Comparison of ENCODE assay signal across 17 cellular contexts in genomic region chr16:70434489-70435260, GRCh38. TPM values are rescaled to one million over a fixed set of nuclear protein-coding genes. Genes with fewer than 3 reads are reported as not detected.
DNase-seq lines count a peak whose midpoint lies in the region; ATAC-seq, FAIRE-seq and TF ChIP-seq lines count a peak whose summit lies in the region.
"Had no signal": no experiment of that assay in that cellular context is flagged by ENCODE, and none has a peak within 500 bp of the region (broad histone marks: within the 10 kb centered on the region; RNA-seq: fewer than 3 reads in every experiment).

No MANE protein-coding gene starts in this region.

- H4K12ac ChIP-seq in trophoblast cell (ENCODE audit: low read depth, low read length): no peak overlapping the region

- peaks cover 34% of the 10 kb centered on the region for H3K79me1 ChIP-seq in trophoblast cell (ENCODE audit: low read length)

- H3K4ac ChIP-seq in trophoblast cell (ENCODE audit: low read depth, low read length): peak overlapping the region; percentile 41

- H3K36me3 ChIP-seq in NT2/D1 (ENCODE audit: insufficient read depth, insufficient read length, low read length): peaks cover 27% of the 10 kb centered on the region
- peaks cover 26% of the 10 kb centered on the region for H3K36me3 ChIP-seq in endodermal cell (ENCODE audit: control insufficient read depth, insufficient read depth, low read length)
- H3K36me3 ChIP-seq in trophoblast cell (ENCODE audit: control insufficient read depth in 1 of 2, insufficient read depth in 2 of 2, low read length in 2 of 2): peaks cover 5 to 10% of the 10 kb centered on the region in 2 experiments

- H3K23ac ChIP-seq in trophoblast cell (ENCODE audit: low read length): no peak overlapping the region

- H3K4me1 Mint-ChIP-seq in endodermal cell: peaks cover 62% of the 10 kb centered on the region

- FAIRE-seq in H54 (lab: Jason Lieb, UNC): no peak
- FAIRE-seq: colon, keratinocyte had no signal

- H3K9ac ChIP-seq in NT2/D1 (ENCODE audit: insufficient read length, low read depth) (peak overlapping the region; percentile 3), endodermal cell (ENCODE audit: extremely low read depth, low read length, poor library complexity, severe bottlenecking) (no peak overlapping the region), trophoblast cell (ENCODE audit: low read length) (no peak overlapping the region)

- no peak for TF ChIP-seq POLR2A in H54 (IDR thresholded peaks at IDR 0.05; ENCODE audit: low read depth, low read length)

- no peak overlapping the region for H2BK5ac ChIP-seq in trophoblast cell (ENCODE audit: low read depth, low read length, poor library complexity)

- H3K27me3 ChIP-seq in NT2/D1 (ENCODE audit: insufficient read depth, insufficient read length) (no peaks in the 10 kb centered on the region), endodermal cell (ENCODE audit: control insufficient read depth, insufficient read depth, low read length, poor library complexity, severe bottlenecking) (no peaks in the 10 kb centered on the region), trophoblast cell (ENCODE audit: insufficient read depth, low read length) (no peaks in the 10 kb centered on the region)
- H3K27me3 ChIP-seq: heart left ventricle had no signal

- peak overlapping the region; percentile 70 for H3K27ac Mint-ChIP-seq in endodermal cell

- H3K9me3 Mint-ChIP-seq in endodermal cell: no peaks in the 10 kb centered on the region
- H3K9me3 Mint-ChIP-seq: T-cell had no signal

- WGBS in endodermal cell (ENCODE audit: insufficient coverage in 1 of 2, insufficient read length in 1 of 2), 2 experiments: 96 to 99% methylated on average over 5 to 6 of the region's 6 CpGs
- WGBS in trophoblast cell (ENCODE audit: extremely low coverage, insufficient coverage, insufficient read length): no CpG with 5 or more reads among the region's 6 CpGs

- no peak overlapping the region for H3K4me3 Mint-ChIP-seq in endodermal cell

- H3K18ac ChIP-seq in trophoblast cell (ENCODE audit: low read length): no peak overlapping the region

- H3K27ac ChIP-seq in endodermal cell (ENCODE audit: low read depth, low read length): no peak overlapping the region
- H3K27ac ChIP-seq in trophoblast cell (ENCODE audit: low read depth, low read length): no peak overlapping the region

- no peak overlapping the region for H2AK5ac ChIP-seq in trophoblast cell (ENCODE audit: low read length)

- H3K4me2 ChIP-seq in trophoblast cell (ENCODE audit: low read length): no peak overlapping the region

- no peak for DNase-seq in GM12864 (ENCODE audit: low read depth)
- no peak for DNase-seq in NT2/D1 (ENCODE audit: low read depth, low spot score)
- DNase-seq in endodermal cell: no peak
- no peak for DNase-seq in trophoblast cell
- DNase-seq in H54 (ENCODE audit: insufficient read length, low spot score): no peak
- DNase-seq in activated gamma-delta T cell treated with Interleukin-2 at 50 U/mL for 16 hours: no peak
- DNase-seq in NCI-H1092 treated with DMSO at 0.1 percent for 48 hours (lab: John Stamatoyannopoulos, UW): no peak
- DNase-seq: DMS153, heart left ventricle, NCI-H2029, NCI-H524, substantia nigra, T-cell had no signal

- H3K36me3 Mint-ChIP-seq in endodermal cell (ENCODE audit: low read depth): peaks cover 17% of the 10 kb centered on the region

- no peak overlapping the region for H4K91ac ChIP-seq in trophoblast cell (ENCODE audit: low read depth, low read length)

- H2AFZ ChIP-seq in trophoblast cell (ENCODE audit: insufficient read depth, low read length, poor library complexity): no peak overlapping the region

- H4K8ac ChIP-seq in trophoblast cell (ENCODE audit: low read depth, low read length): no peak overlapping the region

- no peaks in the 10 kb centered on the region for H3K27me3 Mint-ChIP-seq in endodermal cell (ENCODE audit: insufficient read depth)
- H3K27me3 Mint-ChIP-seq: progenitor cell of endocrine pancreas, T-cell had no signal

- peaks cover 35% of the 10 kb centered on the region for H3K4me1 ChIP-seq in NT2/D1 (ENCODE audit: insufficient read depth, insufficient read length)
- H3K4me1 ChIP-seq in endodermal cell (ENCODE audit: control insufficient read depth, insufficient read depth, low read length): peaks cover 30% of the 10 kb centered on the region
- H3K4me1 ChIP-seq in trophoblast cell (ENCODE audit: control insufficient read depth in 1 of 2, insufficient read depth in 2 of 2, low read length in 2 of 2): peaks cover 52% of the 10 kb centered on the region in 2 experiments

- TF ChIP-seq CTCF in GM12864 (IDR thresholded peaks at IDR 0.05; ENCODE audit: low read depth, low read length, missing control alignments): no peak
- no peak for TF ChIP-seq CTCF in endodermal cell (conservative IDR thresholded peaks at IDR 0.05)

- H3K9me3 ChIP-seq in NT2/D1 (ENCODE audit: insufficient read depth, low read length) (no peaks in the 10 kb centered on the region), endodermal cell (ENCODE audit: control insufficient read depth, low read length) (no peaks in the 10 kb centered on the region), trophoblast cell (ENCODE audit: insufficient read depth, low read depth, low read length) (no peaks in the 10 kb centered on the region)
- H3K9me3 ChIP-seq: heart left ventricle had no signal

- H2BK120ac ChIP-seq in trophoblast cell (ENCODE audit: insufficient read depth, low read length, poor library complexity): no peak overlapping the region

- H3K4me3 ChIP-seq in GM12864 (ENCODE audit: low read depth, low read length) (peak overlapping the region; percentile 15; the same call in 1 of the 2 replicates), NT2/D1 (ENCODE audit: insufficient read length, low read depth) (no peak overlapping the region), endodermal cell (ENCODE audit: low read length) (no peak overlapping the region), trophoblast cell (ENCODE audit: low read depth, low read length) (no peak overlapping the region)
- H3K4me3 ChIP-seq: heart left ventricle had no signal

- no peak for ATAC-seq in GM18498 (IDR thresholded peaks at IDR 0.05; ENCODE audit: unreplicated experiment)
- ATAC-seq: heart left ventricle, T-cell had no signal

- no peak overlapping the region for H2BK12ac ChIP-seq in trophoblast cell (ENCODE audit: low read length)

- H3K79me2 ChIP-seq in trophoblast cell (ENCODE audit: control insufficient read depth, insufficient read depth, low read length, poor library complexity): peaks cover 25% of the 10 kb centered on the region

- H3K14ac ChIP-seq in trophoblast cell (ENCODE audit: low read length): no peak overlapping the region

RNA-seq across cellular contexts. Expression of gene ST3GAL2, which starts 4.2 kb away (rescaled TPM):
- 10 to 100 TPM; 56.4 to 57.8 TPM for total RNA-seq in endodermal cell
- polyA plus RNA-seq in endodermal cell (2013, experiment 1 of 2): 28.0 TPM
- 30.2 TPM for polyA plus RNA-seq in endodermal cell (2013, experiment 2 of 2)
- polyA plus RNA-seq in trophoblast cell (2013): 28.0 and 29.6 TPM in 2 replicates

RNA-seq across cellular contexts. Expression of gene FCSK, which starts 19.7 kb away (rescaled TPM):
- 10 to 100 TPM; 18.7 to 19.5 TPM for total RNA-seq in endodermal cell
- 9.3 TPM for polyA plus RNA-seq in endodermal cell (2013, experiment 1 of 2)
- 10.7 TPM for polyA plus RNA-seq in endodermal cell (2013, experiment 2 of 2)
- polyA plus RNA-seq in trophoblast cell (2013): 2.9 and 3.5 TPM in 2 replicates
